Comparison of ENCODE assay signal across 8 cellular contexts in the genomic region with DNA sequence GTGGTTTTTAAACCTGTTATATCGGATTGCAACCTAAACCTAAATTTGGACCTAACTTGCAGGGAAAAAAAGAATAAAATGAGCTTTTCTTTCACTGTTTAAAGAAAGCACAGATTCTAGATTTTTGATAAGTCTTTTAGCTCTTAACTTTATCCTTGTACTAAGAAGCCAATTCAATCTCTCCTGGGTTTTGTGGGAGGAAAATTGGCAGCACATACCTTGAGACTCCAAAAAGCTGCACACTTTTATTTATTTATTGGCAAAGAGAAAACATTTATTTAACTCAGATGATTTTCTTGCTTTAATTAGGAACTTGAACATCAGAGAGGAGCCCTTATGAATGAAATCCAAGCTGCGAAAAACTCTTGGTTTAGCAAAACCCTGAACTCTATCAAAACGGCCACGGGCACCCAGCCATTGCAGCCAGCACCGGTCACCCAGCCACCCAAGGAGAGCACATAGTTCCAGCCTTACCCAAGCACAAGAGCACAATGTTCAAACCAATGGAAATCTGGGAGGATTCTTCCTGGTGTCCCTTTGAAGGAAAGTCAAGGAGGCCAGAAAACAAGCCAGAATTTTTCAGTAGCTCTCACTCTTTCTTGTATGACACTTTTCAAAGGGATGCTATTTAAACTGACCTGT. TPM values are rescaled to one million over a fixed set of nuclear protein-coding genes. Genes with fewer than 3 reads are reported as not detected.
DNase-seq lines count a peak whose midpoint lies in the region; ATAC-seq and TF ChIP-seq lines count a peak whose summit lies in the region.

No MANE protein-coding gene starts in this region.

- peaks cover 0 to 5% of the 10 kb centered on the region in 2 donors for H3K4me1 ChIP-seq in gastrocnemius medialis

- H3K4me3 ChIP-seq in gastrocnemius medialis: peak overlapping the region; percentile 53 to 66 (median 58)

- peak overlapping the region; percentile 70 to 84 (median 72) for H3K27ac ChIP-seq in gastrocnemius medialis

- H3K36me3 ChIP-seq in gastrocnemius medialis: no peaks in the 10 kb centered on the region

- H3K27me3 ChIP-seq in gastrocnemius medialis: no peaks in the 10 kb centered on the region

- no peak for TF ChIP-seq POLR2A in gastrocnemius medialis (IDR thresholded peaks at IDR 0.05)

- intact Hi-C loops in gastrocnemius medialis (cut with DNase I; ENCODE audit: low total_unique reads): loop anchor here (10.0 kb wide), 2 partner anchors 965 to 1165 kb away; a partner anchor contains a TSS

- in situ Hi-C loops in gastrocnemius medialis (cut with MboI; ENCODE audit: low sequenced_read_pairs in 4 of 4): loop anchor here in 2 of 4 donors (5.0 to 25.0 kb wide), 4 partner anchors 65 to 1127 kb away; a partner anchor contains a TSS

- ATAC-seq in SK-N-SH treated with all-trans-retinoic acid at 6 μM for 48 hours: 0 out of 3 replicates have a peak, but pooled peaks have one; percentile 10
- peak; percentile 38 to 57 for ATAC-seq in gastrocnemius medialis
- ATAC-seq in HG03135 (IDR thresholded peaks at IDR 0.05; ENCODE audit: unreplicated experiment): no peak

- TF ChIP-seq CTCF in gastrocnemius medialis (IDR thresholded peaks at IDR 0.05 in 4 of 5, conservative IDR thresholded peaks at IDR 0.05 in 1 of 5): no peak

- DNase-seq in EL (peak; percentile 28), fibroblast of peridontal ligament (ENCODE audit: extremely low read depth) (peak; percentile 54), gastrocnemius medialis (no peak), NCI-H2227 (lab: John Stamatoyannopoulos, UW; ENCODE audit: unreplicated experiment) (no peak), NK-92 (lab: John Stamatoyannopoulos, UW; ENCODE audit: unreplicated experiment) (no peak), NCI-H128 (lab: John Stamatoyannopoulos, UW; ENCODE audit: unreplicated experiment) (no peak)

- H3K9me3 ChIP-seq in gastrocnemius medialis: no peaks in the 10 kb centered on the region

TF ChIP-seq in SK-N-SH treated with all-trans-retinoic acid at 6 μM for 48 hours, 23 proteins besides CTCF, POLR2A, EP300 and RAD21:
- TF ChIP-seq OSR1 (CRISPR knock-in tag; IDR thresholded peaks at IDR 0.05): no peak
- TF ChIP-seq ARNTL (CRISPR knock-in tag; IDR thresholded peaks at IDR 0.05; ENCODE audit: borderline replicate concordance, low read depth): no peak
- TF ChIP-seq ZNF8 (CRISPR knock-in tag; IDR thresholded peaks at IDR 0.05): no peak
- TF ChIP-seq, protein P1, sequence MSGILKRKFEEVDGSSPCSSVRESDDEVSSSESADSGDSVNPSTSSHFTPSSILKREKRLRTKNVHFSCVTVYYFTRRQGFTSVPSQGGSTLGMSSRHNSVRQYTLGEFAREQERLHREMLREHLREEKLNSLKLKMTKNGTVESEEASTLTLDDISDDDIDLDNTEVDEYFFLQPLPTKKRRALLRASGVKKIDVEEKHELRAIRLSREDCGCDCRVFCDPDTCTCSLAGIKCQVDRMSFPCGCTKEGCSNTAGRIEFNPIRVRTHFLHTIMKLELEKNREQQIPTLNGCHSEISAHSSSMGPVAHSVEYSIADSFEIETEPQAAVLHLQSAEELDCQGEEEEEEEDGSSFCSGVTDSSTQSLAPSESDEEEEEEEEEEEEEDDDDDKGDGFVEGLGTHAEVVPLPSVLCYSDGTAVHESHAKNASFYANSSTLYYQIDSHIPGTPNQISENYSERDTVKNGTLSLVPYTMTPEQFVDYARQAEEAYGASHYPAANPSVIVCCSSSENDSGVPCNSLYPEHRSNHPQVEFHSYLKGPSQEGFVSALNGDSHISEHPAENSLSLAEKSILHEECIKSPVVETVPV (CRISPR knock-in tag; IDR thresholded peaks at IDR 0.05): no peak
- TF ChIP-seq TOX (CRISPR knock-in tag; IDR thresholded peaks at IDR 0.05; ENCODE audit: borderline replicate concordance): no peak
- no peak for TF ChIP-seq BACH2 (CRISPR knock-in tag; IDR thresholded peaks at IDR 0.05; ENCODE audit: borderline replicate concordance)
- TF ChIP-seq, protein P2, sequence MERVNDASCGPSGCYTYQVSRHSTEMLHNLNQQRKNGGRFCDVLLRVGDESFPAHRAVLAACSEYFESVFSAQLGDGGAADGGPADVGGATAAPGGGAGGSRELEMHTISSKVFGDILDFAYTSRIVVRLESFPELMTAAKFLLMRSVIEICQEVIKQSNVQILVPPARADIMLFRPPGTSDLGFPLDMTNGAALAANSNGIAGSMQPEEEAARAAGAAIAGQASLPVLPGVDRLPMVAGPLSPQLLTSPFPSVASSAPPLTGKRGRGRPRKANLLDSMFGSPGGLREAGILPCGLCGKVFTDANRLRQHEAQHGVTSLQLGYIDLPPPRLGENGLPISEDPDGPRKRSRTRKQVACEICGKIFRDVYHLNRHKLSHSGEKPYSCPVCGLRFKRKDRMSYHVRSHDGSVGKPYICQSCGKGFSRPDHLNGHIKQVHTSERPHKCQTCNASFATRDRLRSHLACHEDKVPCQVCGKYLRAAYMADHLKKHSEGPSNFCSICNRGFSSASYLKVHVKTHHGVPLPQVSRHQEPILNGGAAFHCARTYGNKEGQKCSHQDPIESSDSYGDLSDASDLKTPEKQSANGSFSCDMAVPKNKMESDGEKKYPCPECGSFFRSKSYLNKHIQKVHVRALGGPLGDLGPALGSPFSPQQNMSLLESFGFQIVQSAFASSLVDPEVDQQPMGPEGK (CRISPR knock-in tag; IDR thresholded peaks at IDR 0.05; ENCODE audit: borderline replicate concordance): no peak
- no peak for TF ChIP-seq TCF4 (CRISPR knock-in tag; IDR thresholded peaks at IDR 0.05; ENCODE audit: borderline replicate concordance)
- TF ChIP-seq SNAI2 (CRISPR knock-in tag; IDR thresholded peaks at IDR 0.05): no peak
- TF ChIP-seq, protein P3, sequence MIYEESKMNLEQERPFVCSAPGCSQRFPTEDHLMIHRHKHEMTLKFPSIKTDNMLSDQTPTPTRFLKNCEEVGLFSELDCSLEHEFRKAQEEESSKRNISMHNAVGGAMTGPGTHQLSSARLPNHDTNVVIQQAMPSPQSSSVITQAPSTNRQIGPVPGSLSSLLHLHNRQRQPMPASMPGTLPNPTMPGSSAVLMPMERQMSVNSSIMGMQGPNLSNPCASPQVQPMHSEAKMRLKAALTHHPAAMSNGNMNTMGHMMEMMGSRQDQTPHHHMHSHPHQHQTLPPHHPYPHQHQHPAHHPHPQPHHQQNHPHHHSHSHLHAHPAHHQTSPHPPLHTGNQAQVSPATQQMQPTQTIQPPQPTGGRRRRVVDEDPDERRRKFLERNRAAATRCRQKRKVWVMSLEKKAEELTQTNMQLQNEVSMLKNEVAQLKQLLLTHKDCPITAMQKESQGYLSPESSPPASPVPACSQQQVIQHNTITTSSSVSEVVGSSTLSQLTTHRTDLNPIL (CRISPR knock-in tag; IDR thresholded peaks at IDR 0.05; ENCODE audit: low read depth): no peak
TF ChIP-seq in SK-N-SH treated with all-trans-retinoic acid at 6 μM for 48 hours: peak in this region for 0.

RNA-seq across cellular contexts. Expression of a gene that starts 10.1 kb away (rescaled TPM):
- total RNA-seq in gastrocnemius medialis: 10 to 100 TPM; 32.9 to 99.6 (median 73.7) TPM

RNA-seq across cellular contexts. Expression of a gene that starts 33.6 kb away (rescaled TPM):
- 10 to 100 TPM; 10.8 to 15.6 (median 12.3) TPM for total RNA-seq in gastrocnemius medialis

Comparison
In these comparisons a context has a peak if more than half of its experiments do, and no peak if none do; other contexts are left out.
1. DNase-seq: peak in EL (single experiment) and fibroblast of peridontal ligament (single experiment); none in gastrocnemius medialis (0 of 2), NCI-H2227 (single experiment), NK-92 (single experiment) and NCI-H128 (single experiment).